8 cellular contexts compared by ENCODE assay signal in the genomic region with DNA sequence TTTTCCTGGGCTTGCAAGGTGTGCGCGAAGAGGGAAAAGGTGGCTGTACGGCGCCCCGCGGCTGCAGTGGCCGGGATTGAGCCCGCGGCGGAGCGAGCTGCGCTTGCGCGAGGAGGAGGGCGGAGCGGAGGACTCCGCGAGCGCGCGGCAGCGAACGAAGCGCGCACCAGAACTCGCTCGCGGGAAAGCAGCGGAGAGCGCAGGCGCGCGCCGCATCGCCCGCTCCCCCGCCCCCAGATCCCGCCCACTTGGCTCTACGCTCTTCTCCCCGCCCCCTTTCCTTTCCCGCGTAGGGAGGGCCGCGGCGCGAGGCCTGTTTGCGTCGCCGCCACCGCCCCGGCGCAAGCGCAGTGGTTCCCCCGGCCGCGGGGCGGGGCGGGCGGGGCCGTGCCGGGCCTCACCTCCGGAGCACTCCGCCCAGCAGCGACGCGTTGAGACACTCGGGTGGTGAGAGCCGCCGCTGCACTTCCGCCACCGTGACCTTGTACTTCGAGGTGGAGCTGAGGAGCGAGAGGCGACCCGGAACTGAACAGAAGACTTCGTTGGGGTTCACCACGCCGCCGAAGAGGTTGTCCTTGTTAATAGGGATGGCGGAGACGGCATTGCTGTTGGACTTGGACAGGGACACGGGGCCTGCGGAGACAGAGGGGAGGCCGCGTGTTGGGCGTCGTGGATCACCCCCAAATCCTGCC. TPM values are rescaled to one million over a fixed set of nuclear protein-coding genes. Genes with fewer than 3 reads are reported as not detected.
A peak's percentile ranks its signal among the peaks of the same experiment; 100 is the strongest.
DNase-seq lines count a peak whose midpoint lies in the region; ATAC-seq and TF ChIP-seq lines count a peak whose summit lies in the region.

No MANE protein-coding gene starts in this region.

- H3K4me2 ChIP-seq in KMS-11, result peak overlapping the region; percentile 90
- H3K4me2 ChIP-seq in neural progenitor cell, result peak overlapping the region; percentile 85

- H4K20me1 ChIP-seq in KMS-11 (ENCODE audit: insufficient read depth) (no peaks in the 10 kb centered on the region), neural progenitor cell (ENCODE audit: low read depth) (peaks cover 54% of the 10 kb centered on the region)

- H3K27me3 ChIP-seq in KMS-11 (ENCODE audit: insufficient read depth, low read depth), result no peaks in the 10 kb centered on the region
- H3K27me3 ChIP-seq in neural progenitor cell, result peaks cover 98% of the 10 kb centered on the region
- peaks cover 3 to 98% (median 26%) of the 10 kb centered on the region in 3 donors for H3K27me3 ChIP-seq in stomach

- no peaks in the 10 kb centered on the region for H3K36me3 Mint-ChIP-seq in neural progenitor cell

- H3K9me3 Mint-ChIP-seq in neural progenitor cell, result peaks cover 6% of the 10 kb centered on the region

- H3K4me1 ChIP-seq in KMS-11 (ENCODE audit: low read depth, poor library complexity, severe bottlenecking) (peaks cover 30% of the 10 kb centered on the region), neural progenitor cell (no peaks in the 10 kb centered on the region), stomach (peaks cover 6 to 22% (median 15%) of the 10 kb centered on the region in 4 donors)

- H3F3A ChIP-seq in neural progenitor cell (ENCODE audit: low read depth), result peaks cover 26% of the 10 kb centered on the region

- H3K4me3 Mint-ChIP-seq in neural progenitor cell, result peak overlapping the region; percentile 88

- H3K9ac ChIP-seq in KMS-11, result peak overlapping the region; percentile 90
- no peak overlapping the region for H3K9ac ChIP-seq in neural progenitor cell

- peaks cover 11% of the 10 kb centered on the region for H3K4me1 Mint-ChIP-seq in neural progenitor cell

- TF ChIP-seq POLR2A in stomach (IDR thresholded peaks at IDR 0.05), result no peak

- peaks cover 85% of the 10 kb centered on the region for H3K27me3 Mint-ChIP-seq in neural progenitor cell (ENCODE audit: insufficient read depth, low read depth)

- no peak for TF ChIP-seq EP300 in stomach (IDR thresholded peaks at IDR 0.05)

- H2AFZ ChIP-seq in KMS-11 (ENCODE audit: low read depth) (peak overlapping the region; percentile 95), neural progenitor cell (replicated peaks) (peak overlapping the region; percentile 21)

- H3K4me3 ChIP-seq in KMS-11 (IDR thresholded peaks at IDR 0.05; ENCODE audit: insufficient read depth, low read depth, low read length) (no peak overlapping the region), fibroblast of pulmonary artery (replicated peaks; ENCODE audit: low read depth, low read length) (peak overlapping the region; percentile 65), neural progenitor cell (peak overlapping the region; percentile 50), stomach (peak overlapping the region; percentile 51 to 56 (median 52))

- H3K27ac ChIP-seq in KMS-11 (peak overlapping the region; percentile 84), neural progenitor cell (no peak overlapping the region), stomach (peak overlapping the region; percentile 6 to 76 (median 66))

- DNase-seq in ELF-1 (ENCODE audit: low read depth, low spot score) (peak; percentile 96), RKO (ENCODE audit: low spot score) (peak; percentile 99), fibroblast of pulmonary artery (ENCODE audit: low read depth) (peak; percentile 95), neural progenitor cell (ENCODE audit: low spot score) (peak; percentile 99), stomach (peak; percentile 91)
- peak; percentile 34 to 76 for DNase-seq in activated T-helper 1 cell treated with anti-CD3 and anti-CD28 coated beads, Interleukin-2, amount 50 U/mL, for 16 hours (ENCODE audit: low read depth in 1 of 2, low spot score in 1 of 2)

- H3K79me2 ChIP-seq in KMS-11 (ENCODE audit: insufficient read depth, low read depth) (peaks cover 10% of the 10 kb centered on the region), neural progenitor cell (ENCODE audit: low read depth) (no peaks in the 10 kb centered on the region)

- intact Hi-C loops in stomach (cut with DNase I; ENCODE audit: low total_unique reads), result no loop called here

- TF ChIP-seq CTCF in KMS-11 (conservative IDR thresholded peaks at IDR 0.05; ENCODE audit: low read depth, low read length), result peak; percentile 5; the same call in 1 of the 2 replicates
- peak; percentile 36 for TF ChIP-seq CTCF in fibroblast of pulmonary artery (IDR thresholded peaks at IDR 0.05; ENCODE audit: low read length, missing control alignments)
- peak; percentile 48 for TF ChIP-seq CTCF in neural progenitor cell (IDR thresholded peaks at IDR 0.05)
- TF ChIP-seq CTCF in stomach (IDR thresholded peaks at IDR 0.05), result peak in 4 of 7 experiments; percentile 17 to 43 (median 31)

- WGBS in stomach, 5 donors, result 0 to 2% (median 1%) methylated on average over 10 to 87 of the region's 87 CpGs

- peak; percentile 95 for ATAC-seq in GM21786 (IDR thresholded peaks at IDR 0.05; ENCODE audit: unreplicated experiment)

- H3K9me3 ChIP-seq in neural progenitor cell (ENCODE audit: low read depth), result no peaks in the 10 kb centered on the region
- peaks cover 0 to 7% (median 0%) of the 10 kb centered on the region in 4 donors for H3K9me3 ChIP-seq in stomach

- no peak overlapping the region for H3K27ac Mint-ChIP-seq in neural progenitor cell

- H3K36me3 ChIP-seq in KMS-11 (ENCODE audit: insufficient read depth), result no peaks in the 10 kb centered on the region
- H3K36me3 ChIP-seq in neural progenitor cell, result no peaks in the 10 kb centered on the region
- no peaks in the 10 kb centered on the region for H3K36me3 ChIP-seq in stomach

RNA-seq across cellular contexts. Expression of gene TFAP2A, which starts 10.6 kb away (rescaled TPM):
- total RNA-seq in neural progenitor cell (ENCODE audit: low replicate concordance) (0.39 and 0.65 TPM in 2 replicates), stomach (under 1 TPM in 1 of 5 donors, not detected in 4; 0.18 TPM)
- polyA plus RNA-seq in stomach, result 10 to 100 TPM in 1 of 3 donors, under 1 TPM in 1, not detected in 1; 0.50 to 10.1 TPM
